Comparison of ENCODE assay signal across 22 cellular contexts in genomic region chrX:291411-291901, GRCh38.
"Had no signal": no experiment of that assay in that cellular context is flagged by ENCODE, and none has a peak within 500 bp of the region (broad histone marks: within the 10 kb centered on the region; RNA-seq: fewer than 3 reads in every experiment).

No MANE protein-coding gene starts in this region.

- H3K9me3 Mint-ChIP-seq: activated B cell treated with CpG ODN at 0.5 μM for 24 hours; activated T-cell treated with anti-CD3 and anti-CD28 coated beads, Interleukin-2, amount 50 U/mL, for 24 hours had no signal

- ATAC-seq: activated CD8-positive, alpha-beta memory T cell treated with anti-CD3 and anti-CD28 coated beads, Interleukin-2, amount 10 ng/mL, durations not matched to agents 7 days and 5 days; body of pancreas; pancreas; stimulated activated naive CD8-positive, alpha-beta T cell treated with anti-CD3 and anti-CD28 coated beads, Interleukin-15, Interleukin-2, amounts not matched to agents 100 U/mL and 50 U/mL, for 24 hours had no signal

- H3K27ac Mint-ChIP-seq: activated B cell treated with CpG ODN at 0.5 μM for 24 hours; activated CD8-positive, alpha-beta memory T cell treated with anti-CD3 and anti-CD28 coated beads, Interleukin-2, amount 10 ng/mL, durations not matched to agents 7 days and 5 days; activated naive CD8-positive, alpha-beta T cell; activated T-cell treated with anti-CD3 and anti-CD28 coated beads, Interleukin-2, amount 50 U/mL, for 24 hours; naive B cell; neural progenitor cell had no signal

- H2AFZ ChIP-seq: neural progenitor cell had no signal

- H3K27me3 Mint-ChIP-seq: activated B cell treated with CpG ODN at 0.5 μM for 24 hours; activated CD8-positive, alpha-beta memory T cell treated with anti-CD3 and anti-CD28 coated beads, Interleukin-2, amount 10 ng/mL, durations not matched to agents 7 days and 5 days; activated naive CD8-positive, alpha-beta T cell; activated T-cell treated with anti-CD3 and anti-CD28 coated beads, Interleukin-2, amount 50 U/mL, for 24 hours; naive B cell had no signal

- H3K9me3 ChIP-seq: body of pancreas, pancreas had no signal

- H3K27me3 ChIP-seq: body of pancreas, neural progenitor cell, pancreas had no signal

- H3K4me2 ChIP-seq: neural progenitor cell had no signal

- H3K27ac ChIP-seq: body of pancreas, neural progenitor cell, pancreas had no signal

- H3K4me3 ChIP-seq: body of pancreas, neural progenitor cell, pancreas had no signal

- FAIRE-seq: endothelial cell of umbilical vein, pancreas, small intestine, TTC549 had no signal

- H3K9ac ChIP-seq: neural progenitor cell had no signal

- H3K4me1 ChIP-seq: body of pancreas, neural progenitor cell, pancreas had no signal

- H3K4me3 Mint-ChIP-seq: activated B cell treated with CpG ODN at 0.5 μM for 24 hours; activated CD8-positive, alpha-beta memory T cell treated with anti-CD3 and anti-CD28 coated beads, Interleukin-2, amount 10 ng/mL, durations not matched to agents 7 days and 5 days; activated naive CD8-positive, alpha-beta T cell; activated T-cell treated with anti-CD3 and anti-CD28 coated beads, Interleukin-2, amount 50 U/mL, for 24 hours; naive B cell; neural progenitor cell had no signal

- DNase-seq: activated B cell treated with CpG ODN at 0.5 μM for 24 hours; activated CD4-positive, alpha-beta T cell treated with anti-CD3 and anti-CD28 coated beads, Interleukin-2, amount 50 U/mL, for 4 hours; activated CD8-positive, alpha-beta memory T cell treated with anti-CD3 and anti-CD28 coated beads, Interleukin-2, amount 10 ng/mL, durations not matched to agents 7 days and 5 days; activated T-cell treated with anti-CD3 and anti-CD28 coated beads, Interleukin-2, amount 50 U/mL, for 24 hours; amniotic stem cell; central memory CD4-positive, alpha-beta T cell; effector CD8-positive, alpha-beta T cell; foreskin fibroblast; mammary epithelial cell; naive B cell; retina; SIG-M5; small intestine; stimulated activated naive CD8-positive, alpha-beta T cell treated with anti-CD3 and anti-CD28 coated beads, Interleukin-15, Interleukin-2, amounts not matched to agents 100 U/mL and 50 U/mL, for 24 hours; T-helper 2 cell; trophoblast cell had no signal
